8 cellular contexts compared by ENCODE assay signal in the genomic region with DNA sequence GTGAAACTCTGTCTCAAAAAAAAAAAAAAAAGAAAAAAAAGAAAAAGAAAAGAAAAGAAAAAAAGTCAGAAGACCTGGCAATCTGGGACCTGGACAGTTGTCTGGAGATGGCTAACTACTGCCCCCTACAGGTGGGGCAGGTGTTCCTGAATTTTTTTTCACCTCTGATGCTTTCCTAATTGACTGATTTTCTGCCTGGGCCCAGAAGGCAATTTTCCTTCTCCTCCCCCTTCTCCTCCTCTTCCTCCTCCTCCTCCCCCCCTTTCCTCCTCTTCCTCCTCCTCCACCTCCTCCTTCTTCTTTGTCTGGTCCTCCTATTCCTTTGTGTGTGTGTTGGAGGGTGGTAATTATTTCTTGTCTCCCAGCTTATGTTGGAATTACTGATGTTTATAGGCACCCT. TPM values are rescaled to one million over a fixed set of nuclear protein-coding genes. Genes with fewer than 3 reads are reported as not detected.
DNase-seq lines count a peak whose midpoint lies in the region; ATAC-seq, FAIRE-seq and TF ChIP-seq lines count a peak whose summit lies in the region.

No MANE protein-coding gene starts in this region.

- H4K20me1 ChIP-seq in endothelial cell of umbilical vein (replicated peaks; ENCODE audit: control insufficient read depth, extremely low read depth, insufficient read depth, low read length): no peaks in the 10 kb centered on the region

- ATAC-seq in HG02938 (IDR thresholded peaks at IDR 0.05; ENCODE audit: unreplicated experiment): no peak
- no peak for ATAC-seq in T-helper 17 cell
- no peak for ATAC-seq in sciatic nerve

- no peak overlapping the region for H2AFZ ChIP-seq in endothelial cell of umbilical vein (ENCODE audit: low read depth, low read length)

- no peak overlapping the region for H3K4me3 Mint-ChIP-seq in T-helper 17 cell

- TF ChIP-seq POLR2A in endothelial cell of umbilical vein (IDR thresholded peaks at IDR 0.05; ENCODE audit: low read depth, low read length): no peak

- H3K4me3 ChIP-seq in endothelial cell of umbilical vein (replicated peaks in 1 of 3; ENCODE audit: insufficient read depth in 1 of 3, low read depth in 1 of 3, low read length in 3 of 3): no peak overlapping the region

- DNase-seq in 8988T: peak; percentile 48
- DNase-seq in ELF-1 (ENCODE audit: low read depth, low spot score): peak; percentile 52
- peak; percentile 26 for DNase-seq in NCI-H460 (ENCODE audit: extremely low read depth, low read depth)
- no peak for DNase-seq in endothelial cell of umbilical vein (ENCODE audit: low read depth, low spot score)
- no peak for DNase-seq in AG20443 (ENCODE audit: low spot score)
- no peak for DNase-seq in T-helper 17 cell
- DNase-seq in sciatic nerve (ENCODE audit: low spot score): no peak

- H3K79me2 ChIP-seq in endothelial cell of umbilical vein (ENCODE audit: control insufficient read depth, insufficient read depth, low read length): no peaks in the 10 kb centered on the region

- dilution Hi-C loops in endothelial cell of umbilical vein (cut with MboI; ENCODE audit: extremely low pct_ligation_motif_present, low sequenced_read_pairs): no loop called here

- peak; percentile 38 for FAIRE-seq in endothelial cell of umbilical vein (lab: Jason Lieb, UNC)

- no peaks in the 10 kb centered on the region for H3K36me3 ChIP-seq in endothelial cell of umbilical vein (ENCODE audit: control insufficient read depth in 2 of 2, extremely low read depth in 1 of 2, insufficient read depth in 2 of 2, low read length in 2 of 2)

- no TSS peak for BruUV-seq in endothelial cell of umbilical vein (replicated peaks; lab: Mats Ljungman, UMichigan)

- H3K9me1 ChIP-seq in endothelial cell of umbilical vein (replicated peaks; ENCODE audit: control insufficient read depth, extremely low read depth, insufficient read depth, low read length): no peaks in the 10 kb centered on the region

- H3K4me2 ChIP-seq in endothelial cell of umbilical vein (ENCODE audit: insufficient read depth, low read length): no peak overlapping the region

- H3K9me3 ChIP-seq in endothelial cell of umbilical vein (replicated peaks; ENCODE audit: control insufficient read depth, insufficient read depth, low read length) (no peaks in the 10 kb centered on the region), T-helper 17 cell (ENCODE audit: control insufficient read depth, low read length, poor library complexity, severe bottlenecking) (no peaks in the 10 kb centered on the region)

- H3K4me1 Mint-ChIP-seq in T-helper 17 cell: no peaks in the 10 kb centered on the region

- no peak overlapping the region for H3K9ac ChIP-seq in endothelial cell of umbilical vein (replicated peaks; ENCODE audit: extremely low read depth, insufficient read depth, low read length)

- intact Hi-C loops in endothelial cell of umbilical vein (cut with micrococcal nuclease) (loop anchor here (1.0 to 2.0 kb wide), 3 partner anchors 765 to 1184 kb away; no protein-coding TSS in a partner anchor), sciatic nerve (cut with DNase I) (no loop called here)

- peaks cover 14% of the 10 kb centered on the region for H3K27me3 Mint-ChIP-seq in T-helper 17 cell

- no peak overlapping the region for H3K27ac Mint-ChIP-seq in T-helper 17 cell

- POLR2A ChIA-PET in endothelial cell of umbilical vein (lab: Charles Lee): no interaction called here

- H3K4me1 ChIP-seq in endothelial cell of umbilical vein (ENCODE audit: control insufficient read depth, extremely low read depth, insufficient read depth, low read length): no peaks in the 10 kb centered on the region

- CTCF ChIA-PET in endothelial cell of umbilical vein (lab: Charles Lee): interaction anchor here (0.6 to 1.4 kb wide), 5 partner anchors 9 to 1408 kb away, joined by 3 to 8 read pairs (median 5); no protein-coding TSS in a partner anchor

- no peaks in the 10 kb centered on the region for H3K27me3 ChIP-seq in endothelial cell of umbilical vein (ENCODE audit: control insufficient read depth in 2 of 2, insufficient read depth in 2 of 2, low read length in 2 of 2)

- no peak overlapping the region for H3K27ac ChIP-seq in endothelial cell of umbilical vein (ENCODE audit: insufficient read depth, low read depth, low read length)

- peaks cover under 1% of the 10 kb centered on the region for H3K36me3 Mint-ChIP-seq in T-helper 17 cell (ENCODE audit: low read depth)

- peak; percentile 30 to 44 for TF ChIP-seq CTCF in endothelial cell of umbilical vein (IDR thresholded peaks at IDR 0.05; ENCODE audit: extremely low read depth in 1 of 2, insufficient read depth in 1 of 2, low read depth in 1 of 2, low read length in 2 of 2)

TF ChIP-seq in endothelial cell of umbilical vein, 7 proteins besides CTCF, POLR2A, EP300 and RAD21:
- TF ChIP-seq MAX (IDR thresholded peaks at IDR 0.05; ENCODE audit: insufficient read depth, insufficient read length): no peak
- no peak for TF ChIP-seq POLR2AphosphoS5 (IDR thresholded peaks at IDR 0.05; ENCODE audit: insufficient read depth, low read depth, low read length)
- no peak for TF ChIP-seq MYC (IDR thresholded peaks at IDR 0.05; ENCODE audit: low read depth, low read length)
- no peak for TF ChIP-seq FOS (IDR thresholded peaks at IDR 0.05; ENCODE audit: borderline replicate concordance, insufficient read depth, low read length)
- TF ChIP-seq GATA2 (IDR thresholded peaks at IDR 0.05; ENCODE audit: insufficient read depth, insufficient read length, low read depth, low read length): no peak
- TF ChIP-seq EZH2 (IDR thresholded peaks at IDR 0.05; ENCODE audit: borderline replicate concordance, low read depth, low read length, severe bottlenecking): no peak
- TF ChIP-seq JUN (IDR thresholded peaks at IDR 0.05; ENCODE audit: borderline replicate concordance, insufficient read depth, insufficient read length, low read depth): no peak

RNA-seq across cellular contexts. Expression of gene IRX5, which starts 26.7 kb away (rescaled TPM):
- 1.5 and 2.2 TPM in 2 replicates for total RNA-seq in NCI-H460 (2014; rRNA removed; shearing (Covaris generic))
- polyA plus RNA-seq in NCI-H460 (2014; cell fraction: nucleus; rRNA removed): 2.0 and 2.2 TPM in 2 replicates
- total RNA-seq in endothelial cell of umbilical vein (not detected in 2 replicates), T-helper 17 cell (under 1 TPM in 1 of 2 donors, not detected in 1; 0.15 TPM), sciatic nerve (0.13 TPM)
- not detected in 2 replicates for polyA plus RNA-seq in endothelial cell of umbilical vein
- polyA plus RNA-seq in endothelial cell of umbilical vein (2011; cell fraction: cytosol; rRNA removed): not detected in 2 replicates
- 0.14 and 0.16 TPM in 2 replicates for polyA plus RNA-seq in endothelial cell of umbilical vein (2011; cell fraction: nucleus; rRNA removed)
- not detected in 2 replicates for polyA plus RNA-seq in endothelial cell of umbilical vein (2012)
- not detected in 2 replicates for polyA minus RNA-seq in endothelial cell of umbilical vein
- 3.6 TPM for polyA minus RNA-seq in endothelial cell of umbilical vein (2011; cell fraction: cytosol; rRNA and poly(A)+ RNA removed)
- 0.29 TPM in 1 of 2 replicates, not detected in the other for polyA minus RNA-seq in endothelial cell of umbilical vein (2011; cell fraction: nucleus; rRNA and poly(A)+ RNA removed)

Comparison
In these comparisons a context has a peak if more than half of its experiments do, and no peak if none do; other contexts are left out.
1. DNase-seq: peak in 8988T (single experiment), ELF-1 (single experiment) and NCI-H460 (single experiment); none in endothelial cell of umbilical vein (single experiment), AG20443 (single experiment), T-helper 17 cell (0 of 3) and sciatic nerve (single experiment).